Comparison of ENCODE assay signal across 19 cellular contexts in genomic region chr15:61530769-61531168, GRCh38.
DNase-seq lines count a peak whose midpoint lies in the region; ATAC-seq, FAIRE-seq and TF ChIP-seq lines count a peak whose summit lies in the region.
"Had no signal": no experiment of that assay in that cellular context is flagged by ENCODE, and none has a peak within 500 bp of the region (broad histone marks: within the 10 kb centered on the region; RNA-seq: fewer than 3 reads in every experiment).

No MANE protein-coding gene starts in this region.

- H4K20me1 ChIP-seq in endothelial cell of umbilical vein (replicated peaks; ENCODE audit: control insufficient read depth, extremely low read depth, insufficient read depth, low read length), result no peaks in the 10 kb centered on the region

- H2AFZ ChIP-seq in endothelial cell of umbilical vein (ENCODE audit: low read depth, low read length), result peak overlapping the region; percentile 15

- H3K79me2 ChIP-seq in endothelial cell of umbilical vein (ENCODE audit: control insufficient read depth, insufficient read depth, low read length), result no peaks in the 10 kb centered on the region

- TF ChIP-seq CTCF in endothelial cell of umbilical vein (IDR thresholded peaks at IDR 0.05; ENCODE audit: extremely low read depth in 1 of 2, insufficient read depth in 1 of 2, low read depth in 1 of 2, low read length in 2 of 2), result peak in 1 of 2 donors; percentile 7

- H3K9me1 ChIP-seq in endothelial cell of umbilical vein (replicated peaks; ENCODE audit: control insufficient read depth, extremely low read depth, insufficient read depth, low read length), result no peaks in the 10 kb centered on the region

- peaks cover 7% of the 10 kb centered on the region for H3K4me1 Mint-ChIP-seq in activated CD8-positive, alpha-beta memory T cell treated with anti-CD3 and anti-CD28 coated beads, Interleukin-2, amount 10 ng/mL, durations not matched to agents 7 days and 5 days
- H3K4me1 Mint-ChIP-seq: stimulated activated effector memory CD8-positive, alpha-beta T cell treated with anti-CD3 and anti-CD28 coated beads, Interleukin-12 subunit alpha, Interleukin-12 subunit beta, amount 100 ng/mL, for 72 hours had no signal

- no peaks in the 10 kb centered on the region for H3K9me3 ChIP-seq in endothelial cell of umbilical vein (replicated peaks; ENCODE audit: control insufficient read depth, insufficient read depth, low read length)
- H3K9me3 ChIP-seq: left ventricle myocardium inferior, Peyer's patch, right lobe of liver had no signal

- dilution Hi-C loops in endothelial cell of umbilical vein (cut with MboI; ENCODE audit: extremely low pct_ligation_motif_present, low sequenced_read_pairs), result no loop called here

- no peak overlapping the region for H3K27ac Mint-ChIP-seq in activated CD8-positive, alpha-beta memory T cell treated with anti-CD3 and anti-CD28 coated beads, Interleukin-2, amount 10 ng/mL, durations not matched to agents 7 days and 5 days
- H3K27ac Mint-ChIP-seq: stimulated activated effector memory CD8-positive, alpha-beta T cell treated with anti-CD3 and anti-CD28 coated beads, Interleukin-12 subunit alpha, Interleukin-12 subunit beta, amount 100 ng/mL, for 72 hours; type B pancreatic cell had no signal

- H3K4me3 ChIP-seq in endothelial cell of umbilical vein (replicated peaks in 1 of 3; ENCODE audit: insufficient read depth in 1 of 3, low read depth in 1 of 3, low read length in 3 of 3), result no peak overlapping the region
- H3K4me3 ChIP-seq: left ventricle myocardium inferior, Peyer's patch, right lobe of liver had no signal

- ATAC-seq in GM21390 (IDR thresholded peaks at IDR 0.05; ENCODE audit: unreplicated experiment), result no peak
- no peak for ATAC-seq in left ventricle myocardium superior
- no peak for ATAC-seq in activated CD8-positive, alpha-beta memory T cell treated with anti-CD3 and anti-CD28 coated beads, Interleukin-2, amount 10 ng/mL, durations not matched to agents 7 days and 5 days
- ATAC-seq: HCT116; stimulated activated effector memory CD8-positive, alpha-beta T cell treated with anti-CD3 and anti-CD28 coated beads, Interleukin-12 subunit alpha, Interleukin-12 subunit beta, amount 100 ng/mL, for 72 hours had no signal

- no TSS peak for BruUV-seq in endothelial cell of umbilical vein (replicated peaks; lab: Mats Ljungman, UMichigan)

- H3K36me3 ChIP-seq in endothelial cell of umbilical vein (ENCODE audit: control insufficient read depth in 2 of 2, extremely low read depth in 1 of 2, insufficient read depth in 2 of 2, low read length in 2 of 2), result no peaks in the 10 kb centered on the region
- H3K36me3 ChIP-seq: left ventricle myocardium inferior, Peyer's patch, right lobe of liver had no signal

- peaks cover 37% of the 10 kb centered on the region for H3K4me1 ChIP-seq in endothelial cell of umbilical vein (ENCODE audit: control insufficient read depth, extremely low read depth, insufficient read depth, low read length)
- H3K4me1 ChIP-seq: left ventricle myocardium inferior, Peyer's patch, right lobe of liver had no signal

- no peaks in the 10 kb centered on the region for H3K9me3 Mint-ChIP-seq in activated CD8-positive, alpha-beta memory T cell treated with anti-CD3 and anti-CD28 coated beads, Interleukin-2, amount 10 ng/mL, durations not matched to agents 7 days and 5 days (ENCODE audit: low read depth)
- H3K9me3 Mint-ChIP-seq: stimulated activated effector memory CD8-positive, alpha-beta T cell treated with anti-CD3 and anti-CD28 coated beads, Interleukin-12 subunit alpha, Interleukin-12 subunit beta, amount 100 ng/mL, for 72 hours; type B pancreatic cell had no signal

- intact Hi-C loops in endothelial cell of umbilical vein (cut with micrococcal nuclease) (loop anchor here (1.0 to 2.0 kb wide), 2 partner anchors 90 to 305 kb away; no protein-coding TSS in a partner anchor), left ventricle myocardium superior (cut with micrococcal nuclease) (no loop called here)

- CTCF ChIA-PET in endothelial cell of umbilical vein (lab: Charles Lee), result interaction anchor here (1.0 to 3.4 kb wide), 3 partner anchors 90 to 305 kb away, joined by 4 to 27 read pairs (median 7); no protein-coding TSS in a partner anchor
- CTCF ChIA-PET in activated CD8-positive, alpha-beta memory T cell treated with anti-CD3 and anti-CD28 coated beads, Interleukin-2, amount 10 ng/mL, durations not matched to agents 7 days and 5 days (lab: Charles Lee), result interaction anchor here (0.7 kb wide), 1 partner anchor 294 kb away, joined by 3 read pairs; no protein-coding TSS in a partner anchor

- peaks cover 8% of the 10 kb centered on the region for H3K27me3 Mint-ChIP-seq in activated CD8-positive, alpha-beta memory T cell treated with anti-CD3 and anti-CD28 coated beads, Interleukin-2, amount 10 ng/mL, durations not matched to agents 7 days and 5 days
- H3K27me3 Mint-ChIP-seq: type B pancreatic cell had no signal

- POLR2A ChIA-PET in endothelial cell of umbilical vein (lab: Charles Lee), result no interaction called here

- no peaks in the 10 kb centered on the region for H3K27me3 ChIP-seq in endothelial cell of umbilical vein (ENCODE audit: control insufficient read depth in 2 of 2, insufficient read depth in 2 of 2, low read length in 2 of 2)
- H3K27me3 ChIP-seq: Peyer's patch, right lobe of liver had no signal

- no peak overlapping the region for H3K4me3 Mint-ChIP-seq in activated CD8-positive, alpha-beta memory T cell treated with anti-CD3 and anti-CD28 coated beads, Interleukin-2, amount 10 ng/mL, durations not matched to agents 7 days and 5 days
- H3K4me3 Mint-ChIP-seq: stimulated activated effector memory CD8-positive, alpha-beta T cell treated with anti-CD3 and anti-CD28 coated beads, Interleukin-12 subunit alpha, Interleukin-12 subunit beta, amount 100 ng/mL, for 72 hours; type B pancreatic cell had no signal

- H3K4me2 ChIP-seq in endothelial cell of umbilical vein (ENCODE audit: insufficient read depth, low read length), result no peak overlapping the region

- FAIRE-seq in endothelial cell of umbilical vein (lab: Jason Lieb, UNC), result peak; percentile 85
- FAIRE-seq: G401.6 had no signal

- no peak for TF ChIP-seq POLR2A in endothelial cell of umbilical vein (IDR thresholded peaks at IDR 0.05; ENCODE audit: low read depth, low read length)

- DNase-seq in 8988T (peak; percentile 18), ELR (ENCODE audit: low read depth) (peak; percentile 27), OCI-M1 (lab: John Stamatoyannopoulos, UW) (peak; percentile 2), endothelial cell of umbilical vein (ENCODE audit: low read depth, low spot score) (peak; percentile 3), left ventricle myocardium superior (no peak), germinal center (ENCODE audit: low spot score) (no peak)
- DNase-seq in activated CD8-positive, alpha-beta memory T cell treated with anti-CD3 and anti-CD28 coated beads, Interleukin-2, amount 10 ng/mL, durations not matched to agents 7 days and 5 days, result no peak
- DNase-seq: activated CD8-positive, alpha-beta memory T cell treated with anti-CD3 and anti-CD28 coated beads for 24 hours; activated naive CD4-positive, alpha-beta T cell; left ventricle myocardium inferior; Peyer's patch; right lobe of liver; stimulated activated CD4-positive, alpha-beta T cell treated with anti-CD3 and anti-CD28 coated beads, Interleukin-4, amount 100 ng/mL, for 24 hours; T-helper 9 cell had no signal

- H3K27ac ChIP-seq in endothelial cell of umbilical vein (ENCODE audit: insufficient read depth, low read depth, low read length), result no peak overlapping the region
- H3K27ac ChIP-seq: left ventricle myocardium inferior, Peyer's patch, right lobe of liver had no signal

- no peak overlapping the region for H3K9ac ChIP-seq in endothelial cell of umbilical vein (replicated peaks; ENCODE audit: extremely low read depth, insufficient read depth, low read length)

- no peaks in the 10 kb centered on the region for H3K36me3 Mint-ChIP-seq in activated CD8-positive, alpha-beta memory T cell treated with anti-CD3 and anti-CD28 coated beads, Interleukin-2, amount 10 ng/mL, durations not matched to agents 7 days and 5 days
- H3K36me3 Mint-ChIP-seq: stimulated activated effector memory CD8-positive, alpha-beta T cell treated with anti-CD3 and anti-CD28 coated beads, Interleukin-12 subunit alpha, Interleukin-12 subunit beta, amount 100 ng/mL, for 72 hours; type B pancreatic cell had no signal

TF ChIP-seq in endothelial cell of umbilical vein, 7 proteins besides CTCF, POLR2A, EP300 and RAD21:
- TF ChIP-seq JUN (IDR thresholded peaks at IDR 0.05; ENCODE audit: borderline replicate concordance, insufficient read depth, insufficient read length, low read depth) (no peak), MYC (IDR thresholded peaks at IDR 0.05; ENCODE audit: low read depth, low read length) (no peak), GATA2 (IDR thresholded peaks at IDR 0.05; ENCODE audit: insufficient read depth, insufficient read length, low read depth, low read length) (no peak), EZH2 (IDR thresholded peaks at IDR 0.05; ENCODE audit: borderline replicate concordance, low read depth, low read length, severe bottlenecking) (no peak), POLR2AphosphoS5 (IDR thresholded peaks at IDR 0.05; ENCODE audit: insufficient read depth, low read depth, low read length) (no peak), FOS (IDR thresholded peaks at IDR 0.05; ENCODE audit: borderline replicate concordance, insufficient read depth, low read length) (no peak), MAX (IDR thresholded peaks at IDR 0.05; ENCODE audit: insufficient read depth, insufficient read length) (no peak)

Comparison
In these comparisons a context has a peak if more than half of its experiments do, and no peak if none do; other contexts are left out.
1. DNase-seq: peak in 8988T (single experiment), ELR (single experiment), OCI-M1 (single experiment) and endothelial cell of umbilical vein (single experiment); none in left ventricle myocardium superior (single experiment), germinal center (single experiment) and activated CD8-positive, alpha-beta memory T cell treated with anti-CD3 and anti-CD28 coated beads, Interleukin-2, amount 10 ng/mL, durations not matched to agents 7 days and 5 days (single experiment).